ENCODE assay signal across 22 cellular contexts in the genomic region with DNA sequence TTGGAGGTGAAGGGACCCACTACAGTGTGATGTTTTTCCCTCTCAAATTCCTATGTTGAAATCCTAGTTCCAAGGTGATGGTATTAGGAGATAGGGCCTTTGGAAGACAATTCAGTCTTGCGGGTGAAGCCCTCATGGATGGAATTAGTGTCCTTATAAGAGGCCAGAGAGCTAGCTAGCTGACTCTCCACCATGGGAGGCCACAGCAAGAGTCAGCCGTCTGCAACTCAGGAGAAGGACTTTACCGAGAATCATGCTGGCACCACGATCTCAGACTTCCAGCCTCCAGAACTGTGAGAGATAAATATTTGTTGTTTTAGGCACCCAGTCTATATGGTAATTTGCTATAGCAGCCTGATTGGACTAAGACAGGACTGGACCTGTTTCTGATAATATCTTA.
"Had no signal": no experiment of that assay in that cellular context is flagged by ENCODE, and none has a peak within 500 bp of the region (broad histone marks: within the 10 kb centered on the region; RNA-seq: fewer than 3 reads in every experiment).

No MANE protein-coding gene starts in this region.

- H3K27ac ChIP-seq: colonic mucosa, coronary artery, dorsolateral prefrontal cortex, epithelial cell of prostate, esophagus muscularis mucosa, esophagus squamous epithelium, foreskin keratinocyte, gastrocnemius medialis, gastroesophageal sphincter, heart left ventricle, heart right ventricle had no signal

- H3K27me3 ChIP-seq: colonic mucosa, esophagus squamous epithelium, foreskin keratinocyte, gastrocnemius medialis, heart left ventricle had no signal

- DNase-seq: colonic mucosa; cortex of kidney; dorsolateral prefrontal cortex; effector CD4-positive, alpha-beta T cell; effector CD8-positive, alpha-beta T cell; effector memory CD4-positive, alpha-beta T cell; effector memory CD8-positive, alpha-beta T cell; endodermal cell; erythroblast; esophagus squamous epithelium; foreskin fibroblast; foreskin keratinocyte; foreskin melanocyte; gastrocnemius medialis; glutamatergic neuron; head of caudate nucleus; heart left ventricle; heart right ventricle had no signal

- H3K9me3 ChIP-seq: colonic mucosa, esophagus muscularis mucosa, esophagus squamous epithelium, gastrocnemius medialis, gastroesophageal sphincter, heart left ventricle, heart right ventricle had no signal

- H3K4me3 ChIP-seq: colonic mucosa, coronary artery, dorsolateral prefrontal cortex, esophagus muscularis mucosa, esophagus squamous epithelium, gastrocnemius medialis, gastroesophageal sphincter, heart left ventricle, heart right ventricle had no signal

- H3K36me3 ChIP-seq: colonic mucosa, esophagus muscularis mucosa, esophagus squamous epithelium, gastrocnemius medialis, gastroesophageal sphincter, heart left ventricle, heart right ventricle had no signal

- H3K4me1 ChIP-seq: colonic mucosa, esophagus muscularis mucosa, esophagus squamous epithelium, foreskin keratinocyte, gastrocnemius medialis, gastroesophageal sphincter, heart left ventricle, heart right ventricle had no signal
